In the genomic region with DNA sequence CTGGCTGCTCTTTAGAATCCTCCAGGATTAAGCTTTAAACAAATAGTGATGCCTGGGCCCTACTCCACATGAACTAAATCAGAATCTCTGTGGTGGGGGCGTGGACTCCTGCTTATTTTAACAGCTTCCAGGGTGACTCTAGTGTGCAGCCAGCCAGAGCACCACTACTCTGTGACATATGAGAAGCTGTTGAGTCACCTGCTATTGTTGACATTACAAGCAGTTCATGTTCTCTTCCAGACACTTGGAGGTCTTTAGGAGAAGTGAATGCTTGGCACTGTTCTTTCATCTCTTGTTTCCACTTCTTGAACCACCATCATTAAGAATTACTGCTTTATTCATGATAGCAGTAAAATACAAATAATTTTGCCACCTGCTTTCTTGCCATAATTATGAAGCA, we compare ENCODE assay signal across 8 cellular contexts. TPM values are rescaled to one million over a fixed set of nuclear protein-coding genes. Genes with fewer than 3 reads are reported as not detected.
DNase-seq lines count a peak whose midpoint lies in the region; ATAC-seq and TF ChIP-seq lines count a peak whose summit lies in the region.

No MANE protein-coding gene starts in this region.

- ATAC-seq in gastroesophageal sphincter (peak; percentile 84), HG02870 (IDR thresholded peaks at IDR 0.05; ENCODE audit: unreplicated experiment) (no peak), HG03039 (IDR thresholded peaks at IDR 0.05; ENCODE audit: unreplicated experiment) (no peak), GM21825 (IDR thresholded peaks at IDR 0.05; ENCODE audit: unreplicated experiment) (no peak)

- peaks cover 2% of the 10 kb centered on the region for H3K27me3 Mint-ChIP-seq in HFFc6 (ENCODE audit: insufficient read depth)

- H3K4me1 Mint-ChIP-seq in HFFc6 (ENCODE audit: low read depth), result peaks cover 36% of the 10 kb centered on the region

- no peaks in the 10 kb centered on the region for H3K36me3 ChIP-seq in gastroesophageal sphincter

- peaks cover 9% of the 10 kb centered on the region for H3K36me3 Mint-ChIP-seq in HFFc6 (ENCODE audit: low read depth)

- H3K27me3 ChIP-seq in gastroesophageal sphincter, result no peaks in the 10 kb centered on the region

- DNase-seq in HFFc6, result peak; percentile 89
- DNase-seq in smooth muscle cell of the brain vasculature (ENCODE audit: low read depth, low spot score), result peak; percentile 66
- DNase-seq in NCI-H2227 treated with DMSO at 0.1 percent for 48 hours (lab: John Stamatoyannopoulos, UW), result no peak

- no peaks in the 10 kb centered on the region for H3K9me3 Mint-ChIP-seq in HFFc6

- no peak for TF ChIP-seq EP300 in gastroesophageal sphincter (IDR thresholded peaks at IDR 0.05)

- H3K9me3 ChIP-seq in gastroesophageal sphincter, result peaks cover 0 to 4% (median 0%) of the 10 kb centered on the region in 3 donors

- TF ChIP-seq POLR2A in gastroesophageal sphincter (IDR thresholded peaks at IDR 0.05), result no peak

- no peak for TF ChIP-seq CTCF in HFFc6 (IDR thresholded peaks at IDR 0.05)
- TF ChIP-seq CTCF in gastroesophageal sphincter (IDR thresholded peaks at IDR 0.05), result no peak

- 0 to 17% methylated on average over 1 of the region's 1 CpG for WGBS in gastroesophageal sphincter (ENCODE audit: low coverage in 1 of 2), 2 donors

- H3K4me3 ChIP-seq in gastroesophageal sphincter, result no peak overlapping the region

- peaks cover 0 to 20% (median 0%) of the 10 kb centered on the region in 3 donors for H3K4me1 ChIP-seq in gastroesophageal sphincter

- peak overlapping the region; percentile 24 to 65 (median 44) for H3K27ac ChIP-seq in gastroesophageal sphincter

- H3K4me3 Mint-ChIP-seq in HFFc6, result peak overlapping the region; percentile 70

- peak overlapping the region; percentile 88 for H3K27ac Mint-ChIP-seq in HFFc6

TF ChIP-seq in PFSK-1, 5 proteins besides CTCF, POLR2A, EP300 and RAD21:
- TF ChIP-seq SIN3A (IDR thresholded peaks at IDR 0.05; ENCODE audit: borderline replicate concordance, insufficient read depth, low read length) (0 out of 2 replicates have a peak, but pooled peaks have one; percentile 30), FOXP2 (optimal IDR thresholded peaks at IDR 0.05; ENCODE audit: borderline replicate concordance, extremely low read depth, extremely low read length, insufficient read depth) (no peak), POLR2AphosphoS5 (IDR thresholded peaks at IDR 0.05; ENCODE audit: low read depth, low read length) (no peak)
- TF ChIP-seq, protein P1, sequence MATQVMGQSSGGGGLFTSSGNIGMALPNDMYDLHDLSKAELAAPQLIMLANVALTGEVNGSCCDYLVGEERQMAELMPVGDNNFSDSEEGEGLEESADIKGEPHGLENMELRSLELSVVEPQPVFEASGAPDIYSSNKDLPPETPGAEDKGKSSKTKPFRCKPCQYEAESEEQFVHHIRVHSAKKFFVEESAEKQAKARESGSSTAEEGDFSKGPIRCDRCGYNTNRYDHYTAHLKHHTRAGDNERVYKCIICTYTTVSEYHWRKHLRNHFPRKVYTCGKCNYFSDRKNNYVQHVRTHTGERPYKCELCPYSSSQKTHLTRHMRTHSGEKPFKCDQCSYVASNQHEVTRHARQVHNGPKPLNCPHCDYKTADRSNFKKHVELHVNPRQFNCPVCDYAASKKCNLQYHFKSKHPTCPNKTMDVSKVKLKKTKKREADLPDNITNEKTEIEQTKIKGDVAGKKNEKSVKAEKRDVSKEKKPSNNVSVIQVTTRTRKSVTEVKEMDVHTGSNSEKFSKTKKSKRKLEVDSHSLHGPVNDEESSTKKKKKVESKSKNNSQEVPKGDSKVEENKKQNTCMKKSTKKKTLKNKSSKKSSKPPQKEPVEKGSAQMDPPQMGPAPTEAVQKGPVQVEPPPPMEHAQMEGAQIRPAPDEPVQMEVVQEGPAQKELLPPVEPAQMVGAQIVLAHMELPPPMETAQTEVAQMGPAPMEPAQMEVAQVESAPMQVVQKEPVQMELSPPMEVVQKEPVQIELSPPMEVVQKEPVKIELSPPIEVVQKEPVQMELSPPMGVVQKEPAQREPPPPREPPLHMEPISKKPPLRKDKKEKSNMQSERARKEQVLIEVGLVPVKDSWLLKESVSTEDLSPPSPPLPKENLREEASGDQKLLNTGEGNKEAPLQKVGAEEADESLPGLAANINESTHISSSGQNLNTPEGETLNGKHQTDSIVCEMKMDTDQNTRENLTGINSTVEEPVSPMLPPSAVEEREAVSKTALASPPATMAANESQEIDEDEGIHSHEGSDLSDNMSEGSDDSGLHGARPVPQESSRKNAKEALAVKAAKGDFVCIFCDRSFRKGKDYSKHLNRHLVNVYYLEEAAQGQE (IDR thresholded peaks at IDR 0.05; ENCODE audit: insufficient read depth in 1 of 2, low read depth in 2 of 2, low read length in 2 of 2), result no peak

RNA-seq across cellular contexts. Expression of a gene that starts 0.4 kb away (rescaled TPM):
- total RNA-seq in HFFc6 (2021; fragmentation: NEBNext Ultra II Directional; extraction: Animal tissue kit (Norgen Biotek cat#: 25700)), result not detected
- not detected for polyA plus RNA-seq in PFSK-1 (2012; ENCODE audit: insufficient read length, low read depth)
- not detected for total RNA-seq in gastroesophageal sphincter
